ENCODE assay signal across 15 cellular contexts in genomic region chr11:83801799-83802198, GRCh38.
DNase-seq lines count a peak whose midpoint lies in the region; ATAC-seq and TF ChIP-seq lines count a peak whose summit lies in the region.
"Had no signal": no experiment of that assay in that cellular context is flagged by ENCODE, and none has a peak within 500 bp of the region (broad histone marks: within the 10 kb centered on the region; RNA-seq: fewer than 3 reads in every experiment).

No MANE protein-coding gene starts in this region.

- no peaks in the 10 kb centered on the region for H3F3A ChIP-seq in PC-9 (ENCODE audit: insufficient read depth, low read depth)

- BruUV-seq in A673 (replicated peaks; lab: Mats Ljungman, UMichigan) (no TSS peak), PC-9 (replicated peaks; lab: Mats Ljungman, UMichigan) (no TSS peak)

- H3K27me3 ChIP-seq in A673 (replicated peaks; ENCODE audit: insufficient read depth, low read depth, low read length, poor library complexity) = no peaks in the 10 kb centered on the region
- no peaks in the 10 kb centered on the region for H3K27me3 ChIP-seq in PC-9 (ENCODE audit: insufficient read depth, low read depth)

- no peak overlapping the region for H3K4me3 Mint-ChIP-seq in activated T-cell treated with anti-CD3 and anti-CD28 coated beads, Interleukin-2, amount 50 U/mL, for 72 hours
- H3K4me3 Mint-ChIP-seq: naive thymus-derived CD4-positive, alpha-beta T cell had no signal

- H3K27me3 Mint-ChIP-seq in activated T-cell treated with anti-CD3 and anti-CD28 coated beads, Interleukin-2, amount 50 U/mL, for 72 hours (ENCODE audit: low read depth) = peaks cover 4% of the 10 kb centered on the region

- no peaks in the 10 kb centered on the region for H3K9me3 Mint-ChIP-seq in activated T-cell treated with anti-CD3 and anti-CD28 coated beads, Interleukin-2, amount 50 U/mL, for 72 hours

- H3K4me1 Mint-ChIP-seq in activated T-cell treated with anti-CD3 and anti-CD28 coated beads, Interleukin-2, amount 50 U/mL, for 72 hours (ENCODE audit: low read depth) = no peaks in the 10 kb centered on the region
- H3K4me1 Mint-ChIP-seq: naive thymus-derived CD4-positive, alpha-beta T cell had no signal

- H3K4me3 ChIP-seq in A673 (ENCODE audit: low read depth, low read length, poor library complexity, severe bottlenecking) (no peak overlapping the region), PC-9 (no peak overlapping the region), fibroblast of pulmonary artery (replicated peaks; ENCODE audit: low read depth, low read length) (no peak overlapping the region)

- no peaks in the 10 kb centered on the region for H3K9me2 ChIP-seq in PC-9 (ENCODE audit: insufficient read depth)

- H2AFZ ChIP-seq in PC-9 = no peak overlapping the region

- no peak overlapping the region for H3K27ac Mint-ChIP-seq in activated T-cell treated with anti-CD3 and anti-CD28 coated beads, Interleukin-2, amount 50 U/mL, for 72 hours
- H3K27ac Mint-ChIP-seq: naive thymus-derived CD4-positive, alpha-beta T cell had no signal

- peak; percentile 55 for TF ChIP-seq CTCF in A673 (conservative IDR thresholded peaks at IDR 0.05; ENCODE audit: low read depth, low read length)
- TF ChIP-seq CTCF in PC-9 (conservative IDR thresholded peaks at IDR 0.05) = peak; percentile 41; the same call in 1 of the 2 replicates
- peak; percentile 20 for TF ChIP-seq CTCF in fibroblast of pulmonary artery (IDR thresholded peaks at IDR 0.05; ENCODE audit: low read length, missing control alignments)

- H3K79me2 ChIP-seq in PC-9 (ENCODE audit: low read depth) = no peaks in the 10 kb centered on the region

- DNase-seq in A673 (ENCODE audit: low spot score) (peak; percentile 42), PC-9 (no peak), fibroblast of pulmonary artery (ENCODE audit: low read depth) (no peak)
- DNase-seq in activated T-cell treated with anti-CD3 and anti-CD28 coated beads, Interleukin-2, amount 50 U/mL, for 72 hours = no peak
- no peak for DNase-seq in effector CD8-positive, alpha-beta T cell (lab: John Stamatoyannopoulos, UW)
- DNase-seq: DMS79 treated with DMSO at 0.1 percent for 48 hours; glutamatergic neuron; naive thymus-derived CD4-positive, alpha-beta T cell; NCI-H2029 treated with DMSO at 0.1 percent for 48 hours; right cardiac atrium; stimulated activated naive CD4-positive, alpha-beta T cell treated with Interleukin-2 at 50 U/mL for 16 hours; T-helper 2 cell had no signal

- H3K4me2 ChIP-seq in PC-9 = no peak overlapping the region

- intact Hi-C loops in A673 (cut with micrococcal nuclease; ENCODE audit: unreplicated experiment) = no loop called here
- intact Hi-C loops in PC-9 (cut with micrococcal nuclease; ENCODE audit: unreplicated experiment) = no loop called here

- peaks cover 7% of the 10 kb centered on the region for H3K4me1 ChIP-seq in A673 (ENCODE audit: insufficient read depth, low read length, poor library complexity, severe bottlenecking)
- no peaks in the 10 kb centered on the region for H3K4me1 ChIP-seq in PC-9 (replicated peaks; ENCODE audit: insufficient read depth)

- H3K9me3 ChIP-seq in A673 (ENCODE audit: low read depth, low read length, poor library complexity, severe bottlenecking) (no peaks in the 10 kb centered on the region), PC-9 (ENCODE audit: insufficient read depth, low read depth) (no peaks in the 10 kb centered on the region)

- peak; percentile 50 for ATAC-seq in GM18867 (IDR thresholded peaks at IDR 0.05; ENCODE audit: unreplicated experiment)
- ATAC-seq in GM18858 (IDR thresholded peaks at IDR 0.05; ENCODE audit: unreplicated experiment) = no peak
- no peak for ATAC-seq in activated T-cell treated with anti-CD3 and anti-CD28 coated beads, Interleukin-2, amount 50 U/mL, for 72 hours (replicated peaks in 1 of 2)
- ATAC-seq in HG03045 (IDR thresholded peaks at IDR 0.05; ENCODE audit: unreplicated experiment) = no peak
- ATAC-seq: naive thymus-derived CD4-positive, alpha-beta T cell; right cardiac atrium had no signal

- H3K36me3 Mint-ChIP-seq in activated T-cell treated with anti-CD3 and anti-CD28 coated beads, Interleukin-2, amount 50 U/mL, for 72 hours (ENCODE audit: insufficient read depth in 2 of 2) = no peaks in the 10 kb centered on the region
- H3K36me3 Mint-ChIP-seq: naive thymus-derived CD4-positive, alpha-beta T cell had no signal

- H3K36me3 ChIP-seq in A673 (ENCODE audit: insufficient read depth, low read length, poor library complexity, severe bottlenecking) (no peaks in the 10 kb centered on the region), PC-9 (ENCODE audit: low read depth) (no peaks in the 10 kb centered on the region)

- CTCF ChIA-PET in A673 (lab: Charles Lee) (no interaction called here), PC-9 (lab: Charles Lee) (no interaction called here)

- POLR2A ChIA-PET in A673 (lab: Charles Lee; ENCODE audit: low non-redundant PET) (no interaction called here), PC-9 (lab: Charles Lee; ENCODE audit: unreplicated experiment) (interaction anchor here (0.7 kb wide), 1 partner anchor 197 kb away, joined by 3 read pairs; no protein-coding TSS in a partner anchor)

- H3K27ac ChIP-seq in A673 (ENCODE audit: low read depth, low read length, poor library complexity, severe bottlenecking) (no peak overlapping the region), PC-9 (no peak overlapping the region)

- no peaks in the 10 kb centered on the region for H4K20me1 ChIP-seq in PC-9 (ENCODE audit: insufficient read depth)
